ENCODE assay signal across 8 cellular contexts in genomic region chr4:498328-498919, GRCh38. TPM values are rescaled to one million over a fixed set of nuclear protein-coding genes. Genes with fewer than 3 reads are reported as not detected.
DNase-seq lines count a peak whose midpoint lies in the region; ATAC-seq and TF ChIP-seq lines count a peak whose summit lies in the region.

No MANE protein-coding gene starts in this region.

- peaks cover 49% of the 10 kb centered on the region for H3K79me2 ChIP-seq in neural cell (replicated peaks; ENCODE audit: insufficient read depth, low read length)

- H3K27me3 ChIP-seq in BE2C (no peaks in the 10 kb centered on the region), neural cell (ENCODE audit: insufficient read depth, low read depth, low read length) (no peaks in the 10 kb centered on the region)

- ATAC-seq in GM21515 (IDR thresholded peaks at IDR 0.05; ENCODE audit: unreplicated experiment) (peak; percentile 2), GM18873 (IDR thresholded peaks at IDR 0.05; ENCODE audit: low FRiP score, unreplicated experiment) (no peak)

- no peaks in the 10 kb centered on the region for H3F3A ChIP-seq in neural cell (ENCODE audit: insufficient read depth, low read length, poor library complexity, severe bottlenecking)

- H3K36me3 ChIP-seq in BE2C (peaks cover 19% of the 10 kb centered on the region), neural cell (ENCODE audit: insufficient read depth, low read length) (peaks cover 5% of the 10 kb centered on the region)

- peak overlapping the region; percentile 85 for H3K9ac ChIP-seq in neural cell (ENCODE audit: low read length)

- H3K9me2 ChIP-seq in neural cell (ENCODE audit: insufficient read depth, low read length) = no peaks in the 10 kb centered on the region

- TF ChIP-seq RAD21 in neural cell (conservative IDR thresholded peaks at IDR 0.05) = no peak

- no peak for TF ChIP-seq CTCF in BE2C (IDR thresholded peaks at IDR 0.05; ENCODE audit: low read depth, low read length)
- no peak for TF ChIP-seq CTCF in epithelial cell of esophagus (IDR thresholded peaks at IDR 0.05; ENCODE audit: insufficient read depth, low read depth, low read length, missing control alignments)
- no peak for TF ChIP-seq CTCF in neural cell (IDR thresholded peaks at IDR 0.05; ENCODE audit: poor library complexity, severe bottlenecking)

- H3K4me2 ChIP-seq in neural cell (ENCODE audit: low read length) = peak overlapping the region; percentile 65

- peak overlapping the region; percentile 75 for H3K27ac ChIP-seq in neural cell (ENCODE audit: low read length)

- H3K4me3 ChIP-seq in BE2C (ENCODE audit: low read depth, low read length) (peak overlapping the region; percentile 97), epithelial cell of esophagus (ENCODE audit: low read length) (peak overlapping the region; percentile 85), neural cell (ENCODE audit: low read length) (peak overlapping the region; percentile 86)

- H4K20me1 ChIP-seq in neural cell (ENCODE audit: insufficient read depth) = no peaks in the 10 kb centered on the region

- H2AFZ ChIP-seq in neural cell (ENCODE audit: low read depth, low read length) = peak overlapping the region; percentile 77

- no peak for TF ChIP-seq EP300 in neural cell (conservative IDR thresholded peaks at IDR 0.05; ENCODE audit: poor library complexity, severe bottlenecking)

- H3K4me1 ChIP-seq in BE2C = no peaks in the 10 kb centered on the region

- H3K9me3 ChIP-seq in BE2C = no peaks in the 10 kb centered on the region
- peaks cover 8% of the 10 kb centered on the region for H3K9me3 ChIP-seq in neural cell (ENCODE audit: low read length)

- DNase-seq in BE2C (no peak), RKO (ENCODE audit: low spot score) (peak; percentile 18), epithelial cell of esophagus (ENCODE audit: low read depth) (no peak), NCI-H146 (lab: John Stamatoyannopoulos, UW) (no peak), NCI-H1048 (lab: John Stamatoyannopoulos, UW) (no peak)

TF ChIP-seq in neural cell, 6 proteins besides CTCF, POLR2A, EP300 and RAD21:
- TF ChIP-seq EZH2 (IDR thresholded peaks at IDR 0.05; ENCODE audit: borderline replicate concordance, insufficient read depth, low read length, poor library complexity, severe bottlenecking) (no peak), POLR2AphosphoS5 (IDR thresholded peaks at IDR 0.05) (no peak), TAF1 (IDR thresholded peaks at IDR 0.05; ENCODE audit: low read depth) (no peak), SMC3 (conservative IDR thresholded peaks at IDR 0.05; ENCODE audit: poor library complexity) (no peak), MXI1 (conservative IDR thresholded peaks at IDR 0.05; ENCODE audit: poor library complexity, severe bottlenecking) (no peak)
- TF ChIP-seq, protein P1, sequence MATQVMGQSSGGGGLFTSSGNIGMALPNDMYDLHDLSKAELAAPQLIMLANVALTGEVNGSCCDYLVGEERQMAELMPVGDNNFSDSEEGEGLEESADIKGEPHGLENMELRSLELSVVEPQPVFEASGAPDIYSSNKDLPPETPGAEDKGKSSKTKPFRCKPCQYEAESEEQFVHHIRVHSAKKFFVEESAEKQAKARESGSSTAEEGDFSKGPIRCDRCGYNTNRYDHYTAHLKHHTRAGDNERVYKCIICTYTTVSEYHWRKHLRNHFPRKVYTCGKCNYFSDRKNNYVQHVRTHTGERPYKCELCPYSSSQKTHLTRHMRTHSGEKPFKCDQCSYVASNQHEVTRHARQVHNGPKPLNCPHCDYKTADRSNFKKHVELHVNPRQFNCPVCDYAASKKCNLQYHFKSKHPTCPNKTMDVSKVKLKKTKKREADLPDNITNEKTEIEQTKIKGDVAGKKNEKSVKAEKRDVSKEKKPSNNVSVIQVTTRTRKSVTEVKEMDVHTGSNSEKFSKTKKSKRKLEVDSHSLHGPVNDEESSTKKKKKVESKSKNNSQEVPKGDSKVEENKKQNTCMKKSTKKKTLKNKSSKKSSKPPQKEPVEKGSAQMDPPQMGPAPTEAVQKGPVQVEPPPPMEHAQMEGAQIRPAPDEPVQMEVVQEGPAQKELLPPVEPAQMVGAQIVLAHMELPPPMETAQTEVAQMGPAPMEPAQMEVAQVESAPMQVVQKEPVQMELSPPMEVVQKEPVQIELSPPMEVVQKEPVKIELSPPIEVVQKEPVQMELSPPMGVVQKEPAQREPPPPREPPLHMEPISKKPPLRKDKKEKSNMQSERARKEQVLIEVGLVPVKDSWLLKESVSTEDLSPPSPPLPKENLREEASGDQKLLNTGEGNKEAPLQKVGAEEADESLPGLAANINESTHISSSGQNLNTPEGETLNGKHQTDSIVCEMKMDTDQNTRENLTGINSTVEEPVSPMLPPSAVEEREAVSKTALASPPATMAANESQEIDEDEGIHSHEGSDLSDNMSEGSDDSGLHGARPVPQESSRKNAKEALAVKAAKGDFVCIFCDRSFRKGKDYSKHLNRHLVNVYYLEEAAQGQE (IDR thresholded peaks at IDR 0.05; ENCODE audit: borderline replicate concordance) = no peak

RNA-seq across cellular contexts. Expression of gene ZNF721, which starts 0.5 kb away (rescaled TPM):
- polyA plus RNA-seq in BE2C (2012; ENCODE audit: insufficient read depth, insufficient read length, low read depth) = 16.8 TPM
- polyA plus RNA-seq in neural cell = 43.3 and 47.1 TPM in 2 replicates
- 84.5 and 122 TPM in 2 replicates for polyA minus RNA-seq in neural cell

RNA-seq across cellular contexts. Expression of gene PIGG, which starts 0.6 kb away (rescaled TPM):
- polyA plus RNA-seq in BE2C (2012; ENCODE audit: insufficient read depth, insufficient read length, low read depth) = 78.5 TPM
- 53.5 and 60.4 TPM in 2 replicates for polyA plus RNA-seq in neural cell
- 43.1 and 48.5 TPM in 2 replicates for polyA minus RNA-seq in neural cell
